7 cellular contexts compared by ENCODE assay signal in genomic region chr1:94713472-94714141, GRCh38.
DNase-seq lines count a peak whose midpoint lies in the region; ATAC-seq and TF ChIP-seq lines count a peak whose summit lies in the region.

No MANE protein-coding gene starts in this region.

- no peak overlapping the region for H3K4me3 ChIP-seq in choroid plexus epithelial cell (ENCODE audit: low read depth, low read length)

- ATAC-seq in GM18499 (IDR thresholded peaks at IDR 0.05; ENCODE audit: insufficient read depth, unreplicated experiment): peak; percentile 67
- ATAC-seq in HG02642 (IDR thresholded peaks at IDR 0.05; ENCODE audit: poor library complexity, unreplicated experiment): peak; percentile 75
- no peak for ATAC-seq in GM18873 (IDR thresholded peaks at IDR 0.05; ENCODE audit: low FRiP score, unreplicated experiment)

- DNase-seq in NCI-H460 (ENCODE audit: extremely low read depth, low read depth) (peak; percentile 38), choroid plexus epithelial cell (ENCODE audit: low read depth) (peak; percentile 96), medulla oblongata (ENCODE audit: extremely low spot score) (peak; percentile 81), NCI-H1092 treated with DMSO at 0.1 percent for 48 hours (lab: John Stamatoyannopoulos, UW) (no peak)

- TF ChIP-seq CTCF in choroid plexus epithelial cell (conservative IDR thresholded peaks at IDR 0.05; ENCODE audit: low read depth, low read length): no peak
